In the genomic region with DNA sequence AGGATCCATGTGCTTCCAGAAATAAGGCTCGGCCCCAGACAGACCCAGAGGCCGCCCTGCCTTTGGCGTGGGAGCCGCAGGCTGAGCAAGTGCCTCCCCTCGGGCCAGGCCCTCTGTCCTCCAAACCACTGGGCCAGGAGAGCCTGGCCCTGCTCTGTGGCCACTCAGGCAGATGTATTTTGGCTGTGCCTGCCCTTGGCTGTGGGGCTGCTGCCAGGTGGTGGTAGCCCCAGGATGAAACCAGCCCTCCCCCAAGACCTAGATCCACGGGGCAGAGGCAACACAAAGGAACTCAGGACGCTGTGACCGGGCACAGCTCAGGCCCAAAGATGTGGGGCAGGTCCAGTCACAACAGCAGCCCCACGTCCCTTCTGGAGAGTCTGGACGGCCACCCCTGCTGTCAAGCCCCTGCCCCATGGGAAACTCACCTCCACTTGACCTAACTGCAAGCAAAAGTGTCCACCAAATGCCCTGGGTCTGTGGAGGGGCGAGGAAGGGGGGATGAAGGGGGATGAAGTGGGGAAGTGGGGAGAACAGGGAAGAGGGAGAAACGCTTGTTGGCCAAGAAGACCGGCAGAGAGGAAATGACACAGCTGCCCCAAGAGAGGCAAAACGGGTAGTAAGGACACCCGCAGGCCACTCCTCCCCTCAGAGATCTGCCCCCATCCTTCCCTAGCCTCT, we compare ENCODE assay signal across 1 cellular context.
TF ChIP-seq lines count a peak whose summit lies in the region.

No MANE protein-coding gene starts in this region.

TF ChIP-seq in GM12878, 131 proteins besides CTCF, POLR2A, EP300 and RAD21 (continued from another document and continues in another):
- TF ChIP-seq, protein P1, sequence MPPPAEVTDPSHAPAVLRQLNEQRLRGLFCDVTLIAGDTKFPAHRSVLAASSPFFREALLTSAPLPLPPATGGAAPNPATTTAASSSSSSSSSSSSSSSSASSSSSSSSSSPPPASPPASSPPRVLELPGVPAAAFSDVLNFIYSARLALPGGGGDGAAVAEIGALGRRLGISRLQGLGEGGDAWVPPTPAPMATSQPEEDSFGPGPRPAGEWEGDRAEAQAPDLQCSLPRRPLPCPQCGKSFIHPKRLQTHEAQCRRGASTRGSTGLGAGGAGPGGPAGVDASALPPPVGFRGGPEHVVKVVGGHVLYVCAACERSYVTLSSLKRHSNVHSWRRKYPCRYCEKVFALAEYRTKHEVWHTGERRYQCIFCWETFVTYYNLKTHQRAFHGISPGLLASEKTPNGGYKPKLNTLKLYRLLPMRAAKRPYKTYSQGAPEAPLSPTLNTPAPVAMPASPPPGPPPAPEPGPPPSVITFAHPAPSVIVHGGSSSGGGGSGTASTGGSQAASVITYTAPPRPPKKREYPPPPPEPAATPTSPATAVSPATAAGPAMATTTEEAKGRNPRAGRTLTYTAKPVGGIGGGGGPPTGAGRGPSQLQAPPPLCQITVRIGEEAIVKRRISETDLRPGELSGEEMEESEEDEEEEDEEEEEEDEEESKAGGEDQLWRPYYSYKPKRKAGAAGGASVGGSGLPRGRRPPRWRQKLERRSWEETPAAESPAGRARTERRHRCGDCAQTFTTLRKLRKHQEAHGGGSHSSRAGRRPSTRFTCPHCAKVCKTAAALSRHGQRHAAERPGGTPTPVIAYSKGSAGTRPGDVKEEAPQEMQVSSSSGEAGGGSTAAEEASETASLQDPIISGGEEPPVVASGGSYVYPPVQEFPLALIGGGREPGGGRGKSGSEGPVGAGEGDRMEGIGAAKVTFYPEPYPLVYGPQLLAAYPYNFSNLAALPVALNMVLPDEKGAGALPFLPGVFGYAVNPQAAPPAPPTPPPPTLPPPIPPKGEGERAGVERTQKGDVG (CRISPR knock-in tag; IDR thresholded peaks at IDR 0.05), result no peak
- TF ChIP-seq, protein P2, sequence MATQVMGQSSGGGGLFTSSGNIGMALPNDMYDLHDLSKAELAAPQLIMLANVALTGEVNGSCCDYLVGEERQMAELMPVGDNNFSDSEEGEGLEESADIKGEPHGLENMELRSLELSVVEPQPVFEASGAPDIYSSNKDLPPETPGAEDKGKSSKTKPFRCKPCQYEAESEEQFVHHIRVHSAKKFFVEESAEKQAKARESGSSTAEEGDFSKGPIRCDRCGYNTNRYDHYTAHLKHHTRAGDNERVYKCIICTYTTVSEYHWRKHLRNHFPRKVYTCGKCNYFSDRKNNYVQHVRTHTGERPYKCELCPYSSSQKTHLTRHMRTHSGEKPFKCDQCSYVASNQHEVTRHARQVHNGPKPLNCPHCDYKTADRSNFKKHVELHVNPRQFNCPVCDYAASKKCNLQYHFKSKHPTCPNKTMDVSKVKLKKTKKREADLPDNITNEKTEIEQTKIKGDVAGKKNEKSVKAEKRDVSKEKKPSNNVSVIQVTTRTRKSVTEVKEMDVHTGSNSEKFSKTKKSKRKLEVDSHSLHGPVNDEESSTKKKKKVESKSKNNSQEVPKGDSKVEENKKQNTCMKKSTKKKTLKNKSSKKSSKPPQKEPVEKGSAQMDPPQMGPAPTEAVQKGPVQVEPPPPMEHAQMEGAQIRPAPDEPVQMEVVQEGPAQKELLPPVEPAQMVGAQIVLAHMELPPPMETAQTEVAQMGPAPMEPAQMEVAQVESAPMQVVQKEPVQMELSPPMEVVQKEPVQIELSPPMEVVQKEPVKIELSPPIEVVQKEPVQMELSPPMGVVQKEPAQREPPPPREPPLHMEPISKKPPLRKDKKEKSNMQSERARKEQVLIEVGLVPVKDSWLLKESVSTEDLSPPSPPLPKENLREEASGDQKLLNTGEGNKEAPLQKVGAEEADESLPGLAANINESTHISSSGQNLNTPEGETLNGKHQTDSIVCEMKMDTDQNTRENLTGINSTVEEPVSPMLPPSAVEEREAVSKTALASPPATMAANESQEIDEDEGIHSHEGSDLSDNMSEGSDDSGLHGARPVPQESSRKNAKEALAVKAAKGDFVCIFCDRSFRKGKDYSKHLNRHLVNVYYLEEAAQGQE (IDR thresholded peaks at IDR 0.05; ENCODE audit: low read depth, low read length), result no peak
- no peak for TF ChIP-seq ZZZ3 (IDR thresholded peaks at IDR 0.05; ENCODE audit: control insufficient read depth, insufficient read length, low read depth)
- no peak for TF ChIP-seq NR2C2 (IDR thresholded peaks at IDR 0.05; ENCODE audit: borderline replicate concordance, control insufficient read depth, insufficient read length, low read depth)
- no peak for TF ChIP-seq ASH2L (IDR thresholded peaks at IDR 0.05; ENCODE audit: borderline replicate concordance, low read depth)
- TF ChIP-seq, protein P3, sequence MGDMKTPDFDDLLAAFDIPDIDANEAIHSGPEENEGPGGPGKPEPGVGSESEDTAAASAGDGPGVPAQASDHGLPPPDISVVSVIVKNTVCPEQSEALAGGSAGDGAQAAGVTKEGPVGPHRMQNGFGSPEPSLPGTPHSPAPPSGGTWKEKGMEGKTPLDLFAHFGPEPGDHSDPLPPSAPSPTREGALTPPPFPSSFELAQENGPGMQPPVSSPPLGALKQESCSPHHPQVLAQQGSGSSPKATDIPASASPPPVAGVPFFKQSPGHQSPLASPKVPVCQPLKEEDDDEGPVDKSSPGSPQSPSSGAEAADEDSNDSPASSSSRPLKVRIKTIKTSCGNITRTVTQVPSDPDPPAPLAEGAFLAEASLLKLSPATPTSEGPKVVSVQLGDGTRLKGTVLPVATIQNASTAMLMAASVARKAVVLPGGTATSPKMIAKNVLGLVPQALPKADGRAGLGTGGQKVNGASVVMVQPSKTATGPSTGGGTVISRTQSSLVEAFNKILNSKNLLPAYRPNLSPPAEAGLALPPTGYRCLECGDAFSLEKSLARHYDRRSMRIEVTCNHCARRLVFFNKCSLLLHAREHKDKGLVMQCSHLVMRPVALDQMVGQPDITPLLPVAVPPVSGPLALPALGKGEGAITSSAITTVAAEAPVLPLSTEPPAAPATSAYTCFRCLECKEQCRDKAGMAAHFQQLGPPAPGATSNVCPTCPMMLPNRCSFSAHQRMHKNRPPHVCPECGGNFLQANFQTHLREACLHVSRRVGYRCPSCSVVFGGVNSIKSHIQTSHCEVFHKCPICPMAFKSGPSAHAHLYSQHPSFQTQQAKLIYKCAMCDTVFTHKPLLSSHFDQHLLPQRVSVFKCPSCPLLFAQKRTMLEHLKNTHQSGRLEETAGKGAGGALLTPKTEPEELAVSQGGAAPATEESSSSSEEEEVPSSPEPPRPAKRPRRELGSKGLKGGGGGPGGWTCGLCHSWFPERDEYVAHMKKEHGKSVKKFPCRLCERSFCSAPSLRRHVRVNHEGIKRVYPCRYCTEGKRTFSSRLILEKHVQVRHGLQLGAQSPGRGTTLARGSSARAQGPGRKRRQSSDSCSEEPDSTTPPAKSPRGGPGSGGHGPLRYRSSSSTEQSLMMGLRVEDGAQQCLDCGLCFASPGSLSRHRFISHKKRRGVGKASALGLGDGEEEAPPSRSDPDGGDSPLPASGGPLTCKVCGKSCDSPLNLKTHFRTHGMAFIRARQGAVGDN (IDR thresholded peaks at IDR 0.05), result peak; percentile 36; the same call in 1 of the 2 replicates
- TF ChIP-seq CHD2 (IDR thresholded peaks at IDR 0.05; ENCODE audit: borderline replicate concordance, low read depth, low read length), result 0 out of 2 replicates have a peak, but pooled peaks have one; percentile 6
- TF ChIP-seq IKZF2 (IDR thresholded peaks at IDR 0.05), result peak; percentile 58 to 69; a peak in 2 of 4 replicates
- no peak for TF ChIP-seq FOXK2 (IDR thresholded peaks at IDR 0.05)
- TF ChIP-seq, protein P4, sequence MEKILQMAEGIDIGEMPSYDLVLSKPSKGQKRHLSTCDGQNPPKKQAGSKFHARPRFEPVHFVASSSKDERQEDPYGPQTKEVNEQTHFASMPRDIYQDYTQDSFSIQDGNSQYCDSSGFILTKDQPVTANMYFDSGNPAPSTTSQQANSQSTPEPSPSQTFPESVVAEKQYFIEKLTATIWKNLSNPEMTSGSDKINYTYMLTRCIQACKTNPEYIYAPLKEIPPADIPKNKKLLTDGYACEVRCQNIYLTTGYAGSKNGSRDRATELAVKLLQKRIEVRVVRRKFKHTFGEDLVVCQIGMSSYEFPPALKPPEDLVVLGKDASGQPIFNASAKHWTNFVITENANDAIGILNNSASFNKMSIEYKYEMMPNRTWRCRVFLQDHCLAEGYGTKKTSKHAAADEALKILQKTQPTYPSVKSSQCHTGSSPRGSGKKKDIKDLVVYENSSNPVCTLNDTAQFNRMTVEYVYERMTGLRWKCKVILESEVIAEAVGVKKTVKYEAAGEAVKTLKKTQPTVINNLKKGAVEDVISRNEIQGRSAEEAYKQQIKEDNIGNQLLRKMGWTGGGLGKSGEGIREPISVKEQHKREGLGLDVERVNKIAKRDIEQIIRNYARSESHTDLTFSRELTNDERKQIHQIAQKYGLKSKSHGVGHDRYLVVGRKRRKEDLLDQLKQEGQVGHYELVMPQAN (conservative IDR thresholded peaks at IDR 0.05), result 0 out of 2 replicates have a peak, but pooled peaks have one; percentile 14
- TF ChIP-seq JUND (IDR thresholded peaks at IDR 0.05; ENCODE audit: low read depth, low read length), result no peak
- TF ChIP-seq BCL11A (IDR thresholded peaks at IDR 0.05; ENCODE audit: low read depth, low read length), result no peak
- TF ChIP-seq ZNF207 (IDR thresholded peaks at IDR 0.05; ENCODE audit: borderline replicate concordance), result no peak
- no peak for TF ChIP-seq KDM1A (IDR thresholded peaks at IDR 0.05; ENCODE audit: borderline replicate concordance)
- peak; percentile 81 for TF ChIP-seq POLR2AphosphoS5 (IDR thresholded peaks at IDR 0.05; ENCODE audit: low read length)
- no peak for TF ChIP-seq CHD4 (IDR thresholded peaks at IDR 0.05)
- no peak for TF ChIP-seq TBL1XR1 (IDR thresholded peaks at IDR 0.05; ENCODE audit: low read depth, low read length)
- TF ChIP-seq NRF1 (conservative IDR thresholded peaks at IDR 0.05; ENCODE audit: low read depth, low read length), result no peak
- no peak for TF ChIP-seq TARDBP (IDR thresholded peaks at IDR 0.05; ENCODE audit: borderline replicate concordance)
- no peak for TF ChIP-seq ETV6 (conservative IDR thresholded peaks at IDR 0.05 in 1 of 2, IDR thresholded peaks at IDR 0.05 in 1 of 2; ENCODE audit: borderline replicate concordance in 1 of 2, low read depth in 1 of 2)
- TF ChIP-seq YY1 (IDR thresholded peaks at IDR 0.05; ENCODE audit: low read depth, low read length), result no peak
- TF ChIP-seq, protein P5, sequence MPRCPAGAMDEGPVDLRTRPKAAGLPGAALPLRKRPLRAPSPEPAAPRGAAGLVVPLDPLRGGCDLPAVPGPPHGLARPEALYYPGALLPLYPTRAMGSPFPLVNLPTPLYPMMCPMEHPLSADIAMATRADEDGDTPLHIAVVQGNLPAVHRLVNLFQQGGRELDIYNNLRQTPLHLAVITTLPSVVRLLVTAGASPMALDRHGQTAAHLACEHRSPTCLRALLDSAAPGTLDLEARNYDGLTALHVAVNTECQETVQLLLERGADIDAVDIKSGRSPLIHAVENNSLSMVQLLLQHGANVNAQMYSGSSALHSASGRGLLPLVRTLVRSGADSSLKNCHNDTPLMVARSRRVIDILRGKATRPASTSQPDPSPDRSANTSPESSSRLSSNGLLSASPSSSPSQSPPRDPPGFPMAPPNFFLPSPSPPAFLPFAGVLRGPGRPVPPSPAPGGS (IDR thresholded peaks at IDR 0.05; ENCODE audit: borderline replicate concordance, insufficient read depth, low read depth, low read length, poor library complexity, severe bottlenecking), result no peak
- TF ChIP-seq, protein P6, sequence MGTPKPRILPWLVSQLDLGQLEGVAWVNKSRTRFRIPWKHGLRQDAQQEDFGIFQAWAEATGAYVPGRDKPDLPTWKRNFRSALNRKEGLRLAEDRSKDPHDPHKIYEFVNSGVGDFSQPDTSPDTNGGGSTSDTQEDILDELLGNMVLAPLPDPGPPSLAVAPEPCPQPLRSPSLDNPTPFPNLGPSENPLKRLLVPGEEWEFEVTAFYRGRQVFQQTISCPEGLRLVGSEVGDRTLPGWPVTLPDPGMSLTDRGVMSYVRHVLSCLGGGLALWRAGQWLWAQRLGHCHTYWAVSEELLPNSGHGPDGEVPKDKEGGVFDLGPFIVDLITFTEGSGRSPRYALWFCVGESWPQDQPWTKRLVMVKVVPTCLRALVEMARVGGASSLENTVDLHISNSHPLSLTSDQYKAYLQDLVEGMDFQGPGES (IDR thresholded peaks at IDR 0.05), result no peak
- TF ChIP-seq, protein P7, sequence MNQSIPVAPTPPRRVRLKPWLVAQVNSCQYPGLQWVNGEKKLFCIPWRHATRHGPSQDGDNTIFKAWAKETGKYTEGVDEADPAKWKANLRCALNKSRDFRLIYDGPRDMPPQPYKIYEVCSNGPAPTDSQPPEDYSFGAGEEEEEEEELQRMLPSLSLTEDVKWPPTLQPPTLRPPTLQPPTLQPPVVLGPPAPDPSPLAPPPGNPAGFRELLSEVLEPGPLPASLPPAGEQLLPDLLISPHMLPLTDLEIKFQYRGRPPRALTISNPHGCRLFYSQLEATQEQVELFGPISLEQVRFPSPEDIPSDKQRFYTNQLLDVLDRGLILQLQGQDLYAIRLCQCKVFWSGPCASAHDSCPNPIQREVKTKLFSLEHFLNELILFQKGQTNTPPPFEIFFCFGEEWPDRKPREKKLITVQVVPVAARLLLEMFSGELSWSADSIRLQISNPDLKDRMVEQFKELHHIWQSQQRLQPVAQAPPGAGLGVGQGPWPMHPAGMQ (IDR thresholded peaks at IDR 0.05; ENCODE audit: borderline replicate concordance), result no peak
- TF ChIP-seq SRF (IDR thresholded peaks at IDR 0.05; ENCODE audit: low read depth in 2 of 2, low read length in 2 of 2), result no peak
- no peak for TF ChIP-seq SIX5 (IDR thresholded peaks at IDR 0.05; ENCODE audit: low read depth, low read length, severe bottlenecking)
- TF ChIP-seq, protein P8, sequence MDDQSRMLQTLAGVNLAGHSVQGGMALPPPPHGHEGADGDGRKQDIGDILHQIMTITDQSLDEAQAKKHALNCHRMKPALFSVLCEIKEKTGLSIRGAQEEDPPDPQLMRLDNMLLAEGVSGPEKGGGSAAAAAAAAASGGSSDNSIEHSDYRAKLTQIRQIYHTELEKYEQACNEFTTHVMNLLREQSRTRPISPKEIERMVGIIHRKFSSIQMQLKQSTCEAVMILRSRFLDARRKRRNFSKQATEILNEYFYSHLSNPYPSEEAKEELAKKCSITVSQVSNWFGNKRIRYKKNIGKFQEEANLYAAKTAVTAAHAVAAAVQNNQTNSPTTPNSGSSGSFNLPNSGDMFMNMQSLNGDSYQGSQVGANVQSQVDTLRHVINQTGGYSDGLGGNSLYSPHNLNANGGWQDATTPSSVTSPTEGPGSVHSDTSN (IDR thresholded peaks at IDR 0.05; ENCODE audit: insufficient replicate concordance, low read depth, low read length), result no peak
- peak; percentile 14 for TF ChIP-seq SMAD1 (IDR thresholded peaks at IDR 0.05; ENCODE audit: low read depth, partially characterized antibody)
- TF ChIP-seq, protein P9, sequence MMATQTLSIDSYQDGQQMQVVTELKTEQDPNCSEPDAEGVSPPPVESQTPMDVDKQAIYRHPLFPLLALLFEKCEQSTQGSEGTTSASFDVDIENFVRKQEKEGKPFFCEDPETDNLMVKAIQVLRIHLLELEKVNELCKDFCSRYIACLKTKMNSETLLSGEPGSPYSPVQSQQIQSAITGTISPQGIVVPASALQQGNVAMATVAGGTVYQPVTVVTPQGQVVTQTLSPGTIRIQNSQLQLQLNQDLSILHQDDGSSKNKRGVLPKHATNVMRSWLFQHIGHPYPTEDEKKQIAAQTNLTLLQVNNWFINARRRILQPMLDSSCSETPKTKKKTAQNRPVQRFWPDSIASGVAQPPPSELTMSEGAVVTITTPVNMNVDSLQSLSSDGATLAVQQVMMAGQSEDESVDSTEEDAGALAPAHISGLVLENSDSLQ (IDR thresholded peaks at IDR 0.05), result no peak
